ENCODE assay signal across 2 cellular contexts in the genomic region with DNA sequence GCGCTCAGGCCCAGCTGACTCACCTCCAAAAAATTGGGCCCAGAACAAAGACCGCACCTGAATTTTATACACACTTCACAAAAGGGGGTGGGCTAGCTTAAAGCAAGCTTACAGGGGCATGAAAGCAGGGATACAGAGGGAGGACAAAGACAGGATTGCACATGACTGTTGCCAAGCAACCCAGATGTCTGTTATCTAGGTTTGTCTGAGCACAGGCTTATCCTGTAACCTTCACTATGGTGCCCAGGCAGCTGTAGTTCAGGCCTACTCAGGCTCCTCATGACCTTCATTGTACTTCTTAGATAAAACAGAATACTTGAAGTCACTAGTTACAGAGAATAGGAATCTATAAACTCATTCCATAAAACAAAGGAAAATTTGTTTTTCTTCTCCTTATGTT. TPM values are rescaled to one million over a fixed set of nuclear protein-coding genes. Genes with fewer than 3 reads are reported as not detected.
"Had no signal": no experiment of that assay in that cellular context is flagged by ENCODE, and none has a peak within 500 bp of the region (broad histone marks: within the 10 kb centered on the region; RNA-seq: fewer than 3 reads in every experiment).

No MANE protein-coding gene starts in this region.

RNA-seq across cellular contexts. Expression of a gene that starts 49.6 kb away (rescaled TPM):
- total RNA-seq: HT-29, IMR-90 had no signal
